2 cellular contexts compared by ENCODE assay signal in genomic region chr4:87359258-87359657, GRCh38.
A peak's percentile ranks its signal among the peaks of the same experiment; 100 is the strongest.
TF ChIP-seq lines count a peak whose summit lies in the region.

No MANE protein-coding gene starts in this region.

TF ChIP-seq in IMR-90, 13 proteins besides CTCF, POLR2A, EP300 and RAD21:
- TF ChIP-seq RFX5 (IDR thresholded peaks at IDR 0.05; ENCODE audit: low read depth, low read length): no peak
- TF ChIP-seq CEBPB (IDR thresholded peaks at IDR 0.05; ENCODE audit: low read depth, low read length): peak; percentile 2; the same call in 1 of the 2 replicates

TF ChIP-seq in K562, 482 proteins besides CTCF, POLR2A, EP300 and RAD21:
- TF ChIP-seq GTF3C2 (IDR thresholded peaks at IDR 0.05; ENCODE audit: borderline replicate concordance, extremely low read depth, insufficient read length) (no peak), CEBPB (tag; IDR thresholded peaks at IDR 0.05) (0 out of 2 replicates have a peak, but pooled peaks have one; percentile 8), ZNF395 (CRISPR knock-in tag; IDR thresholded peaks at IDR 0.05) (no peak), ATF3 (IDR thresholded peaks at IDR 0.05) (peak; percentile 21; the same call in 1 of the 2 replicates), ATF3 (CRISPR knock-in tag; conservative IDR thresholded peaks at IDR 0.05) (no peak), ZNF146 (CRISPR knock-in tag; IDR thresholded peaks at IDR 0.05; ENCODE audit: unreplicated experiment) (no peak)
